Comparison of ENCODE assay signal across 1 cellular context in the genomic region with DNA sequence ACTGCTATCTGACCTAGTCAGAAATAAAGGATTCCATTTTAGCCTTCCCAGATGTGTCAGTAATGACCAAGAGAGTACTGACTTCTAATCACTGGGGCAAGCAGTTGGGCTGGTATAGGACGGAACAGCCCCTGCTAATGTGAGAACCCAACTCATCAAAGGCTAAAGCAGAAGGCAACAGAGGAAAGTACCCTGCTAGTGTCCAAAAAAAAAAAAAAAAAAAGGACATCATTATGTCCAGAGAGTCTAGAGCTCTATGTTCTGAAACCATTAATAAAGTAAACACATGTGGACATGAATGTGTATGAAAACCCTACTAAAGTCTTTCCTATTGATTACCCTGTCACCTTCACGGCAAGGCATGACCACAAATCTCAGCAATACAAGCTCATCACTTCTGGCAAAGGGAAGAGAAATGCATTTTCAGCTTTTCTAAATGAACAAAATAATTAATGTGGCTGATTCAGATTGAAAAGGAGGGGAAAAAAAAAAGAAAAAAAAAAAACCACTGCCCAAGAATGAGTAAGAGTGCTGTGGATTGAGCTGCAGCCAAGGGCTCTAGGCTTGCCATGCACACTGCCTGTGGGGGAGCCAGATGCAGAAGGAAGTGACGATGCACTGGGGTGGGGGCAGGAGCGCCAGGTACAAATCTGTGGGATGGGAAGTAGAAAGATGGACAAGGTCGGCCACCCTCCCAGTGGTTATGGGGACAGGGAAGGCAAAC.
TF ChIP-seq lines count a peak whose summit lies in the region.

No MANE protein-coding gene starts in this region.

TF ChIP-seq in HCT116, 20 proteins besides CTCF, POLR2A, EP300 and RAD21:
- TF ChIP-seq SRF (IDR thresholded peaks at IDR 0.05; ENCODE audit: low read depth) (no peak), SP1 (IDR thresholded peaks at IDR 0.05; ENCODE audit: low read depth) (no peak), ZBTB33 (IDR thresholded peaks at IDR 0.05; ENCODE audit: extremely low read depth, insufficient replicate concordance, low read length) (no peak), ZFX (IDR thresholded peaks at IDR 0.05) (no peak), JUND (IDR thresholded peaks at IDR 0.05) (no peak), ELF1 (IDR thresholded peaks at IDR 0.05; ENCODE audit: borderline replicate concordance, low read depth) (no peak), ATF3 (IDR thresholded peaks at IDR 0.05) (no peak)
